8 cellular contexts compared by ENCODE assay signal in genomic region chr20:49915380-49916145, GRCh38. TPM values are rescaled to one million over a fixed set of nuclear protein-coding genes. Genes with fewer than 3 reads are reported as not detected.
DNase-seq lines count a peak whose midpoint lies in the region; ATAC-seq and TF ChIP-seq lines count a peak whose summit lies in the region.

Gene SPATA2, minus strand, starts transcription at chr20:49915529. Its CDS starts 7,039 bp downstream, at chr20:49908490.

- H3K4me1 ChIP-seq in HUES64 (ENCODE audit: insufficient read depth, low read length): peaks cover 5% of the 10 kb centered on the region; the same call in 1 of the 2 replicates
- peaks cover 30% of the 10 kb centered on the region for H3K4me1 ChIP-seq in OCI-LY3 (ENCODE audit: low read length)
- peaks cover 37% of the 10 kb centered on the region for H3K4me1 ChIP-seq in mucosa of descending colon (ENCODE audit: low read depth)

- H3K9me3 ChIP-seq in HUES64 (ENCODE audit: insufficient read depth, low read depth, low read length) (no peaks in the 10 kb centered on the region), OCI-LY3 (ENCODE audit: insufficient read depth, low read length) (no peaks in the 10 kb centered on the region), mucosa of descending colon (no peaks in the 10 kb centered on the region)

- TF ChIP-seq CTCF in OCI-LY3 (IDR thresholded peaks at IDR 0.05; ENCODE audit: low read depth, low read length) (no peak), mucosa of descending colon (IDR thresholded peaks at IDR 0.05) (no peak)

- H2AFZ ChIP-seq in OCI-LY3 (ENCODE audit: low read depth, low read length): peak within 1 kb of the TSS; percentile 95

- H3K9ac ChIP-seq in HUES64 (ENCODE audit: low read depth, low read length) (peak within 1 kb of the TSS; percentile 100), OCI-LY3 (ENCODE audit: low read length) (peak within 1 kb of the TSS; percentile 82)

- H3K27ac ChIP-seq in HUES64 (ENCODE audit: low read depth, low read length): peak within 1 kb of the TSS; percentile 100
- H3K27ac ChIP-seq in OCI-LY3 (ENCODE audit: low read length): peak within 1 kb of the TSS; percentile 88
- H3K27ac ChIP-seq in epithelial cell of prostate: peak within 1 kb of the TSS; percentile 99

- H3K27me3 ChIP-seq in HUES64 (ENCODE audit: insufficient read depth, low read length): peaks cover 6% of the 10 kb centered on the region
- H3K27me3 ChIP-seq in OCI-LY3 (ENCODE audit: low read depth, low read length): no peaks in the 10 kb centered on the region

- DNase-seq in D341Med (ENCODE audit: low spot score) (peak; percentile 97), activated T-cell treated with anti-CD3 and anti-CD28 coated beads for 1 hour (ENCODE audit: low read depth) (peak; percentile 87), epithelial cell of prostate (ENCODE audit: low read depth, low spot score) (peak; percentile 74), mucosa of descending colon (peak; percentile 94 to 98 (median 97))
- DNase-seq in stimulated activated CD8-positive, alpha-beta memory T cell treated with anti-CD3 and anti-CD28 coated beads, Interleukin-4, amount 100 ng/mL, for 1 hour (ENCODE audit: low read depth in 2 of 2, low spot score in 1 of 2): peak; percentile 89 to 93

- ATAC-seq in GM21447 (IDR thresholded peaks at IDR 0.05; ENCODE audit: unreplicated experiment) (peak; percentile 87), mucosa of descending colon (peak; percentile 82)

- intact Hi-C loops in mucosa of descending colon (cut with DNase I, micrococcal nuclease): no loop called here

- WGBS in HUES64: under 1% methylated on average over 69 of the region's 69 CpGs

- H3K4me3 ChIP-seq in HUES64 (ENCODE audit: low read length) (peak within 1 kb of the TSS; percentile 100), OCI-LY3 (ENCODE audit: low read length) (peak within 1 kb of the TSS; percentile 85), mucosa of descending colon (peak within 1 kb of the TSS; percentile 100)

- peak within 1 kb of the TSS; percentile 88 for H3K4me2 ChIP-seq in OCI-LY3 (ENCODE audit: low read length)

- no peaks in the 10 kb centered on the region for H3K36me3 ChIP-seq in HUES64 (ENCODE audit: insufficient read depth, low read length)
- peaks cover 9% of the 10 kb centered on the region for H3K36me3 ChIP-seq in OCI-LY3 (replicated peaks; ENCODE audit: low read depth, low read length)
- no peaks in the 10 kb centered on the region for H3K36me3 ChIP-seq in mucosa of descending colon (ENCODE audit: low read depth)

- peaks cover 48% of the 10 kb centered on the region for H3K79me2 ChIP-seq in OCI-LY3 (ENCODE audit: low read length)

- peaks cover 22% of the 10 kb centered on the region for H4K20me1 ChIP-seq in OCI-LY3 (ENCODE audit: insufficient read depth, low read length)

RNA-seq across cellular contexts. Expression of gene SPATA2, which starts in this region (rescaled TPM):
- polyA plus RNA-seq in HUES64 (2013, experiment 1 of 2): 7.8 TPM
- 9.4 TPM for polyA plus RNA-seq in HUES64 (2013, experiment 2 of 2)
- total RNA-seq in mucosa of descending colon: 10 to 100 TPM; 16.2 to 24.1 (median 20.2) TPM

Comparison
In these comparisons a context has a peak if more than half of its experiments do, and no peak if none do; other contexts are left out.
1. Peak in every context shown above with its lines: DNase-seq, ATAC-seq, H3K4me3 ChIP-seq and H3K27ac ChIP-seq.